ENCODE assay signal across 2 cellular contexts in genomic region chr5:151315998-151316597, GRCh38.
TF ChIP-seq lines count a peak whose summit lies in the region.

No MANE protein-coding gene starts in this region.

TF ChIP-seq in A549, 52 proteins besides CTCF, POLR2A, EP300 and RAD21:
- TF ChIP-seq SMC3 (IDR thresholded peaks at IDR 0.05) (peak; percentile 67), CHD2 (IDR thresholded peaks at IDR 0.05; ENCODE audit: low read length, partially characterized antibody) (no peak), EHF (CRISPR knock-in tag; IDR thresholded peaks at IDR 0.05) (no peak), CHD4 (IDR thresholded peaks at IDR 0.05; ENCODE audit: borderline replicate concordance) (no peak), CBX8 (IDR thresholded peaks at IDR 0.05) (no peak), MAZ (IDR thresholded peaks at IDR 0.05; ENCODE audit: borderline replicate concordance, low read depth, low read length) (no peak), BHLHE40 (IDR thresholded peaks at IDR 0.05; ENCODE audit: low read depth, low read length) (no peak)
- TF ChIP-seq, protein P1, sequence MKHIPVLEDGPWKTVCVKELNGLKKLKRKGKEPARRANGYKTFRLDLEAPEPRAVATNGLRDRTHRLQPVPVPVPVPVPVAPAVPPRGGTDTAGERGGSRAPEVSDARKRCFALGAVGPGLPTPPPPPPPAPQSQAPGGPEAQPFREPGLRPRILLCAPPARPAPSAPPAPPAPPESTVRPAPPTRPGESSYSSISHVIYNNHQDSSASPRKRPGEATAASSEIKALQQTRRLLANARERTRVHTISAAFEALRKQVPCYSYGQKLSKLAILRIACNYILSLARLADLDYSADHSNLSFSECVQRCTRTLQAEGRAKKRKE (CRISPR knock-in tag; IDR thresholded peaks at IDR 0.05; ENCODE audit: low read depth) = no peak

TF ChIP-seq in H1, 55 proteins besides CTCF, POLR2A, EP300 and RAD21:
- TF ChIP-seq TEAD4 (IDR thresholded peaks at IDR 0.05; ENCODE audit: low read depth, low read length) = peak; percentile 51; the same call in 1 of the 2 replicates
- TF ChIP-seq CREB1 (IDR thresholded peaks at IDR 0.05) = peak; percentile 33; the same call in 1 of the 2 replicates
- TF ChIP-seq HDAC6 (IDR thresholded peaks at IDR 0.05; ENCODE audit: low read depth, low read length) = no peak
TF ChIP-seq in H1: peak in this region for 2.
